Comparison of ENCODE assay signal across 8 cellular contexts in genomic region chr1:119870917-119871486, GRCh38. TPM values are rescaled to one million over a fixed set of nuclear protein-coding genes. Genes with fewer than 3 reads are reported as not detected.
DNase-seq lines count a peak whose midpoint lies in the region; ATAC-seq lines count a peak whose summit lies in the region.

No MANE protein-coding gene starts in this region.

- no peak overlapping the region for H3K27ac Mint-ChIP-seq in naive thymus-derived CD4-positive, alpha-beta T cell
- no peak overlapping the region for H3K27ac Mint-ChIP-seq in stimulated activated effector memory CD8-positive, alpha-beta T cell treated with anti-CD3 and anti-CD28 coated beads, Interleukin-12 subunit alpha, Interleukin-12 subunit beta, amount 100 ng/mL, for 72 hours

- H3K4me3 Mint-ChIP-seq in naive thymus-derived CD4-positive, alpha-beta T cell = peak overlapping the region in 1 of 10 donors; percentile 36
- H3K4me3 Mint-ChIP-seq in stimulated activated effector memory CD8-positive, alpha-beta T cell treated with anti-CD3 and anti-CD28 coated beads, Interleukin-12 subunit alpha, Interleukin-12 subunit beta, amount 100 ng/mL, for 72 hours = no peak overlapping the region

- CTCF ChIA-PET in naive thymus-derived CD4-positive, alpha-beta T cell (lab: Charles Lee) = interaction anchor here (0.8 to 1.2 kb wide), 2 partner anchors 15 to 62 kb away, joined by 3 read pairs; no protein-coding TSS in a partner anchor

- no peaks in the 10 kb centered on the region for H3K36me3 ChIP-seq in naive thymus-derived CD4-positive, alpha-beta T cell (ENCODE audit: control insufficient read depth in 2 of 3, insufficient read depth in 3 of 3, low read length in 3 of 3)

- H3K9me3 ChIP-seq in naive thymus-derived CD4-positive, alpha-beta T cell (ENCODE audit: control insufficient read depth in 2 of 3, low read length in 3 of 3) = no peaks in the 10 kb centered on the region

- ATAC-seq in esophagus mucosa = peak; percentile 71
- peak; percentile 88 for ATAC-seq in naive thymus-derived CD4-positive, alpha-beta T cell
- peak; percentile 59 for ATAC-seq in stimulated activated effector memory CD8-positive, alpha-beta T cell treated with anti-CD3 and anti-CD28 coated beads, Interleukin-12 subunit alpha, Interleukin-12 subunit beta, amount 100 ng/mL, for 72 hours
- ATAC-seq in HG02981 (IDR thresholded peaks at IDR 0.05; ENCODE audit: unreplicated experiment) = no peak

- no peaks in the 10 kb centered on the region for H3K27me3 ChIP-seq in naive thymus-derived CD4-positive, alpha-beta T cell (ENCODE audit: control insufficient read depth in 2 of 2, insufficient read depth in 2 of 2, low read length in 2 of 2)

- intact Hi-C loops in naive thymus-derived CD4-positive, alpha-beta T cell (cut with micrococcal nuclease) = loop anchor here in 1 of 2 donors (1.0 kb wide), 1 partner anchor 97 kb away; no protein-coding TSS in a partner anchor

- no peak overlapping the region for H3K27ac ChIP-seq in naive thymus-derived CD4-positive, alpha-beta T cell (ENCODE audit: low read depth, low read length)

- H3K4me3 ChIP-seq in naive thymus-derived CD4-positive, alpha-beta T cell (ENCODE audit: low read length) = no peak overlapping the region

- DNase-seq in D341Med (ENCODE audit: low spot score) (peak; percentile 80), HS-5 (ENCODE audit: low read depth) (peak; percentile 43), NOMO-1 treated with DMSO at 0.1 percent for 48 hours (lab: John Stamatoyannopoulos, UW; ENCODE audit: unreplicated experiment) (peak; percentile 63)
- DNase-seq in activated CD8-positive, alpha-beta memory T cell treated with anti-CD3 and anti-CD28 coated beads, Interleukin-2, amount 50 U/mL, for 48 hours = peak; percentile 93
- peak; percentile 4 to 71 (median 34) for DNase-seq in naive thymus-derived CD4-positive, alpha-beta T cell
- DNase-seq in stimulated activated effector memory CD8-positive, alpha-beta T cell treated with anti-CD3 and anti-CD28 coated beads, Interleukin-12 subunit alpha, Interleukin-12 subunit beta, amount 100 ng/mL, for 72 hours (ENCODE audit: low spot score in 2 of 2) = peak; percentile 72 to 91

- H3K4me1 ChIP-seq in naive thymus-derived CD4-positive, alpha-beta T cell (ENCODE audit: control insufficient read depth in 2 of 2, insufficient read depth in 2 of 2, low read length in 2 of 2) = no peaks in the 10 kb centered on the region

- H3K27me3 Mint-ChIP-seq in naive thymus-derived CD4-positive, alpha-beta T cell = peaks cover 9 to 46% (median 23%) of the 10 kb centered on the region in 5 donors

- H3K9me3 Mint-ChIP-seq in naive thymus-derived CD4-positive, alpha-beta T cell = no peaks in the 10 kb centered on the region
- no peaks in the 10 kb centered on the region for H3K9me3 Mint-ChIP-seq in stimulated activated effector memory CD8-positive, alpha-beta T cell treated with anti-CD3 and anti-CD28 coated beads, Interleukin-12 subunit alpha, Interleukin-12 subunit beta, amount 100 ng/mL, for 72 hours

- POLR2A ChIA-PET in naive thymus-derived CD4-positive, alpha-beta T cell (lab: Charles Lee) = no interaction called here

- H3K36me3 Mint-ChIP-seq in naive thymus-derived CD4-positive, alpha-beta T cell = no peaks in the 10 kb centered on the region
- no peaks in the 10 kb centered on the region for H3K36me3 Mint-ChIP-seq in stimulated activated effector memory CD8-positive, alpha-beta T cell treated with anti-CD3 and anti-CD28 coated beads, Interleukin-12 subunit alpha, Interleukin-12 subunit beta, amount 100 ng/mL, for 72 hours

- H3K4me1 Mint-ChIP-seq in naive thymus-derived CD4-positive, alpha-beta T cell = peaks cover 0 to 13% (median 0%) of the 10 kb centered on the region in 7 donors
- peaks cover 4% of the 10 kb centered on the region for H3K4me1 Mint-ChIP-seq in stimulated activated effector memory CD8-positive, alpha-beta T cell treated with anti-CD3 and anti-CD28 coated beads, Interleukin-12 subunit alpha, Interleukin-12 subunit beta, amount 100 ng/mL, for 72 hours

RNA-seq across cellular contexts. Expression of gene ADAM30, which starts 25.3 kb away (rescaled TPM):
- not detected for total RNA-seq in esophagus mucosa
- not detected for total RNA-seq in naive thymus-derived CD4-positive, alpha-beta T cell
- under 1 TPM in 1 of 2 donors, not detected in 1; 0.20 TPM for polyA plus RNA-seq in naive thymus-derived CD4-positive, alpha-beta T cell

RNA-seq across cellular contexts. Expression of gene REG4, which starts 59.7 kb away (rescaled TPM):
- total RNA-seq in esophagus mucosa = not detected
- 1 to 10 TPM in 3 of 5 experiments, under 1 TPM in 1, not detected in 1; 0.37 to 4.9 (median 3.5) TPM for total RNA-seq in naive thymus-derived CD4-positive, alpha-beta T cell
- polyA plus RNA-seq in naive thymus-derived CD4-positive, alpha-beta T cell = 1 to 10 TPM; 4.5 to 9.8 TPM

Comparison
In these comparisons a context has a peak if more than half of its experiments do, and no peak if none do; other contexts are left out.
1. DNase-seq: peak in every context shown above with its lines; median percentile 93 in activated CD8-positive, alpha-beta memory T cell treated with anti-CD3 and anti-CD28 coated beads, Interleukin-2, amount 50 U/mL, for 48 hours; 82 in stimulated activated effector memory CD8-positive, alpha-beta T cell treated with anti-CD3 and anti-CD28 coated beads, Interleukin-12 subunit alpha, Interleukin-12 subunit beta, amount 100 ng/mL, for 72 hours; 80 in D341Med; 63 in NOMO-1 treated with DMSO at 0.1 percent for 48 hours; 43 in HS-5; 34 in naive thymus-derived CD4-positive, alpha-beta T cell.